Comparison of ENCODE assay signal across 17 cellular contexts in the genomic region with DNA sequence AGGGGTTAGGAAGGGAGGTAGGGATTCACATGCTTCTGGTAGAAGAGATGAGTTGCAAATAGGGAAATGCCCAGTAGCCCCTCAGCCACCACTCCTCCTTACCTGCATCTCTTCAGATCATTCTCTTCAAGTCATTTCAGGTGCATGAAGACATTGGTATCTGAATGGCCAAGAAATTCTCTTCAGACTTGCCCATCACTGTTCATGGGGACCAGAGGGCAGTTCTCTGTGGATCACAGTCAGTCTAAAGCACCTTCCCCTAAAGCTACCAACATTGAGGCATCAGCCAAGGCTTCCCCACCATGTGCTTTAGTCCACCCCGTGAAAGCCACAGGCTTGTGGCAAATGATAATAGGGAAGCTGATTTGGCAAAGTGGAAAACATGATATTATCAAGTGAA.
DNase-seq lines count a peak whose midpoint lies in the region; ATAC-seq and TF ChIP-seq lines count a peak whose summit lies in the region.
"Had no signal": no experiment of that assay in that cellular context is flagged by ENCODE, and none has a peak within 500 bp of the region (broad histone marks: within the 10 kb centered on the region; RNA-seq: fewer than 3 reads in every experiment).

No MANE protein-coding gene starts in this region.

- intact Hi-C loops in posterior vena cava (cut with DNase I) = no loop called here

- DNase-seq in coronary artery (ENCODE audit: low spot score) (peak; percentile 56), islet precursor cell (peak; percentile 14), posterior vena cava (ENCODE audit: low spot score) (peak; percentile 20), globus pallidus (ENCODE audit: low spot score) (no peak), HUDEP-2 (lab: John Stamatoyannopoulos, UW; ENCODE audit: unreplicated experiment in 76 of 76) (no peak)
- DNase-seq: Caco-2; CD4-positive, CD25-positive, alpha-beta regulatory T cell; CD8-positive, alpha-beta T cell; DMS153; DND-41; GOT3; HFFc6 had no signal

- H3K4me3 ChIP-seq in coronary artery = no peak overlapping the region
- H3K4me3 ChIP-seq: BLaER1, HAP-1 had no signal

- no peak for ATAC-seq in GM18502 (IDR thresholded peaks at IDR 0.05; ENCODE audit: poor library complexity, unreplicated experiment)
- ATAC-seq: CD8-positive, alpha-beta T cell had no signal

- no peak for TF ChIP-seq CTCF in coronary artery (IDR thresholded peaks at IDR 0.05)

- H3K27ac ChIP-seq in coronary artery = no peak overlapping the region
- H3K27ac ChIP-seq: 22Rv1, BLaER1, C4-2B had no signal

Comparison
In these comparisons a context has a peak if more than half of its experiments do, and no peak if none do; other contexts are left out.
1. DNase-seq: peak in coronary artery (single experiment), islet precursor cell (single experiment) and posterior vena cava (single experiment); none in globus pallidus (single experiment) and HUDEP-2 (0 of 76).